In genomic region chr2:119289642-119290041, GRCh38 we compare ENCODE assay signal across 20 cellular contexts.
"Had no signal": no experiment of that assay in that cellular context is flagged by ENCODE, and none has a peak within 500 bp of the region (broad histone marks: within the 10 kb centered on the region; RNA-seq: fewer than 3 reads in every experiment).

No MANE protein-coding gene starts in this region.

- H3K36me3 ChIP-seq: heart left ventricle, neural progenitor cell, right atrium auricular region, thyroid gland, uterus had no signal

- H3K27ac ChIP-seq: epithelial cell of prostate, foreskin keratinocyte, heart left ventricle, neural progenitor cell, parathyroid adenoma, right atrium auricular region, thyroid gland, uterus had no signal

- H3K27ac Mint-ChIP-seq: dendritic cell treated with granulocyte-macrophage colony-stimulating factor and Interleukin-4, amounts not matched to agents 40 ng/mL and 50 ng/mL, for 4 days; effector memory CD8-positive, alpha-beta T cell; natural killer cell treated with Interleukin-12 subunit alpha and Interleukin-12 subunit beta and Interleukin-15 and Interleukin-18, amount 100 ng/mL, for 72 hours; neural progenitor cell; type B pancreatic cell had no signal

- ATAC-seq: effector memory CD8-positive, alpha-beta T cell; foreskin keratinocyte; mucosa of descending colon had no signal

- H3K27me3 Mint-ChIP-seq: central memory CD8-positive, alpha-beta T cell; effector memory CD8-positive, alpha-beta T cell; natural killer cell treated with Interleukin-12 subunit alpha and Interleukin-12 subunit beta and Interleukin-15 and Interleukin-18, amount 100 ng/mL, for 72 hours; type B pancreatic cell had no signal

- H3K36me3 Mint-ChIP-seq: natural killer cell treated with Interleukin-12 subunit alpha and Interleukin-12 subunit beta and Interleukin-15 and Interleukin-18, amount 100 ng/mL, for 72 hours; neural progenitor cell; type B pancreatic cell had no signal

- H3K27me3 ChIP-seq: esophagus squamous epithelium, foreskin keratinocyte, heart left ventricle, neural progenitor cell, right atrium auricular region, thyroid gland, uterus had no signal

- H3K9me3 Mint-ChIP-seq: central memory CD8-positive, alpha-beta T cell; dendritic cell treated with granulocyte-macrophage colony-stimulating factor and Interleukin-4, amounts not matched to agents 40 ng/mL and 50 ng/mL, for 4 days; effector memory CD8-positive, alpha-beta T cell; natural killer cell treated with Interleukin-12 subunit alpha and Interleukin-12 subunit beta and Interleukin-15 and Interleukin-18, amount 100 ng/mL, for 72 hours; neural progenitor cell; type B pancreatic cell had no signal

- H3K4me1 ChIP-seq: foreskin keratinocyte, neural progenitor cell, uterus had no signal

- H3K9me3 ChIP-seq: esophagus squamous epithelium, heart left ventricle, mucosa of descending colon, right atrium auricular region, thyroid gland, uterus had no signal

- DNase-seq: effector memory CD8-positive, alpha-beta T cell; esophagus squamous epithelium; foreskin keratinocyte; heart left ventricle; kidney glomerular epithelial cell; mucosa of descending colon; occipital lobe; small intestine; stimulated activated CD4-positive, alpha-beta T cell treated with anti-CD3 and anti-CD28 coated beads, Interleukin-12 subunit alpha, Interleukin-12 subunit beta, amount 100 ng/mL, for 4 hours; stimulated activated naive CD4-positive, alpha-beta T cell; thyroid gland; uterus had no signal

- H3K4me1 Mint-ChIP-seq: central memory CD8-positive, alpha-beta T cell had no signal

- H3K4me3 ChIP-seq: esophagus squamous epithelium, heart left ventricle, mucosa of descending colon, neural progenitor cell, right atrium auricular region, thyroid gland, uterus had no signal

- H3K4me3 Mint-ChIP-seq: central memory CD8-positive, alpha-beta T cell; dendritic cell treated with granulocyte-macrophage colony-stimulating factor and Interleukin-4, amounts not matched to agents 40 ng/mL and 50 ng/mL, for 4 days; effector memory CD8-positive, alpha-beta T cell; natural killer cell treated with Interleukin-12 subunit alpha and Interleukin-12 subunit beta and Interleukin-15 and Interleukin-18, amount 100 ng/mL, for 72 hours; neural progenitor cell; type B pancreatic cell had no signal
